ENCODE assay signal across 14 cellular contexts in the genomic region with DNA sequence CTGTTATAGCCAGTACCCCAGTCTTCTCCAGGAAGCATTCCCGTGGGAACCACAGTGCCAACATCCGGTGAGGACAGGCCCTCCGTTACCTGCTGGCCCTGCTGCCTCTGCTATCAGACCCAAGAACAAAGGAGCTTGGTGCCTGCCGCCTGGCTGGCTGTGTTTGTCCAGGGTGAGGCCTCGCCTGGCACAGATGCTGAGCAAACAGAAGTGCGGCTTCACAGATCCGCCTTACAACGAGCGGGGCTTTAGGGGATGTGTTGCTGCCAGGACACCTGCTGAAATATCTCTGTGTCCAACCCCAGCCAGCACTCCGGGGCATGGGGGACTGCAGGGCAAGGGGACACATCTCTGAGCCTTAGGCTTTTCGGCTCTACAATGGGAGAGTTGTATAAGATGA. TPM values are rescaled to one million over a fixed set of nuclear protein-coding genes. Genes with fewer than 3 reads are reported as not detected.
A peak's percentile ranks its signal among the peaks of the same experiment; 100 is the strongest.
DNase-seq lines count a peak whose midpoint lies in the region; TF ChIP-seq lines count a peak whose summit lies in the region.
"Had no signal": no experiment of that assay in that cellular context is flagged by ENCODE, and none has a peak within 500 bp of the region (broad histone marks: within the 10 kb centered on the region; RNA-seq: fewer than 3 reads in every experiment).

No MANE protein-coding gene starts in this region.

- peaks cover 70% of the 10 kb centered on the region for H3K27me3 ChIP-seq in iPS-15b (ENCODE audit: control insufficient read depth, insufficient read depth, low read length)
- no peaks in the 10 kb centered on the region for H3K27me3 ChIP-seq in testis
- H3K27me3 ChIP-seq: breast epithelium, right lobe of liver had no signal

- TF ChIP-seq POLR2A in testis (IDR thresholded peaks at IDR 0.05) = no peak

- H3K4me3 ChIP-seq in iPS-15b (ENCODE audit: low read depth, low read length) = peak overlapping the region; percentile 18
- no peak overlapping the region for H3K4me3 ChIP-seq in testis
- H3K4me3 ChIP-seq: breast epithelium, GM23248, right lobe of liver had no signal

- no peaks in the 10 kb centered on the region for H3K36me3 ChIP-seq in iPS-15b (ENCODE audit: control insufficient read depth, insufficient read depth, low read length)
- no peaks in the 10 kb centered on the region for H3K36me3 ChIP-seq in testis (ENCODE audit: low read depth, missing control alignments)
- H3K36me3 ChIP-seq: breast epithelium, right lobe of liver had no signal

- 87% methylated on average over 11 of the region's 11 CpGs for WGBS in testis, 2 donors

- intact Hi-C loops in testis (cut with DNase I; ENCODE audit: low total_unique reads) = no loop called here

- H3K4me1 ChIP-seq in iPS-15b (ENCODE audit: control insufficient read depth, insufficient read depth, low read length) (peaks cover 17% of the 10 kb centered on the region), testis (peaks cover 11% of the 10 kb centered on the region)

- H3K27ac ChIP-seq in testis = no peak overlapping the region
- H3K27ac ChIP-seq: breast epithelium, GM23248, right lobe of liver had no signal

- DNase-seq in activated effector memory CD4-positive, alpha-beta T cell treated with anti-CD3 and anti-CD28 coated beads, Interleukin-2, amount 50 U/mL, for 16 hours = peak; percentile 50
- DNase-seq in activated effector memory CD4-positive, alpha-beta T cell treated with Interleukin-2 at 50 U/mL for 16 hours = no peak
- DNase-seq in NCI-H69 (lab: John Stamatoyannopoulos, UW) (peak; percentile 99), epidermal melanocyte (ENCODE audit: insufficient read length, low spot score) (no peak), cerebellum (ENCODE audit: low spot score) (no peak), testis (no peak)
- no peak for DNase-seq in stimulated activated CD8-positive, alpha-beta memory T cell treated with anti-CD3 and anti-CD28 coated beads, Interleukin-4, amount 100 ng/mL, for 48 hours
- DNase-seq: effector memory CD8-positive, alpha-beta T cell; GM23248; stimulated activated CD4-positive, alpha-beta T cell treated with anti-CD3 and anti-CD28 coated beads, Interleukin-4, amount 100 ng/mL, for 24 hours had no signal

- no peak for TF ChIP-seq CTCF in testis (IDR thresholded peaks at IDR 0.05)

- H3K9me3 ChIP-seq in iPS-15b (ENCODE audit: control insufficient read depth, insufficient read depth, low read length) = no peaks in the 10 kb centered on the region
- no peaks in the 10 kb centered on the region for H3K9me3 ChIP-seq in testis
- H3K9me3 ChIP-seq: breast epithelium, right lobe of liver had no signal

- no peak overlapping the region for H3K9ac ChIP-seq in iPS-15b (ENCODE audit: low read depth, low read length)
- H3K9ac ChIP-seq: GM23248 had no signal

RNA-seq across cellular contexts. Expression of a gene that starts 2.2 kb away (rescaled TPM):
- total RNA-seq in cerebellum (9.2 TPM), testis (1 to 10 TPM; 2.0 to 2.3 TPM)
- 2.6 TPM for polyA plus RNA-seq in testis (ENCODE audit: insufficient read depth, low read depth, low replicate concordance)
- polyA plus RNA-seq: IgD-negative memory B cell had no signal

Comparison
In these comparisons a context has a peak if more than half of its experiments do, and no peak if none do; other contexts are left out.
1. DNase-seq: peak in activated effector memory CD4-positive, alpha-beta T cell treated with anti-CD3 and anti-CD28 coated beads, Interleukin-2, amount 50 U/mL, for 16 hours (single experiment) and NCI-H69 (single experiment); none in activated effector memory CD4-positive, alpha-beta T cell treated with Interleukin-2 at 50 U/mL for 16 hours (single experiment), epidermal melanocyte (single experiment), stimulated activated CD8-positive, alpha-beta memory T cell treated with anti-CD3 and anti-CD28 coated beads, Interleukin-4, amount 100 ng/mL, for 48 hours (single experiment), cerebellum (single experiment) and testis (single experiment).